In genomic region chr9:111621895-111622480, GRCh38 we compare ENCODE assay signal across 2 cellular contexts.
TF ChIP-seq lines count a peak whose summit lies in the region.

No MANE protein-coding gene starts in this region.

TF ChIP-seq in A549, 52 proteins besides CTCF, POLR2A, EP300 and RAD21:
- TF ChIP-seq MAFK (IDR thresholded peaks at IDR 0.05; ENCODE audit: partially characterized antibody) (peak; percentile 39), KDM1A (IDR thresholded peaks at IDR 0.05; ENCODE audit: low read depth) (no peak), RARB (CRISPR knock-in tag; IDR thresholded peaks at IDR 0.05) (no peak), SMC3 (IDR thresholded peaks at IDR 0.05) (peak; percentile 79)

TF ChIP-seq in K562, 482 proteins besides CTCF, POLR2A, EP300 and RAD21:
- TF ChIP-seq MCM3 (IDR thresholded peaks at IDR 0.05), result no peak
- TF ChIP-seq COPS2 (conservative IDR thresholded peaks at IDR 0.05), result no peak
- TF ChIP-seq MEF2D (tag; conservative IDR thresholded peaks at IDR 0.05; ENCODE audit: low read depth), result no peak
- TF ChIP-seq SMC3 (conservative IDR thresholded peaks at IDR 0.05; ENCODE audit: insufficient read depth, low read depth, low read length), result 0 out of 2 replicates have a peak, but pooled peaks have one; percentile 24
- TF ChIP-seq PHF8 (IDR thresholded peaks at IDR 0.05; ENCODE audit: borderline replicate concordance, low read length), result no peak
- TF ChIP-seq SETDB1 (IDR thresholded peaks at IDR 0.05; ENCODE audit: low read length), result no peak
